In the genomic region with DNA sequence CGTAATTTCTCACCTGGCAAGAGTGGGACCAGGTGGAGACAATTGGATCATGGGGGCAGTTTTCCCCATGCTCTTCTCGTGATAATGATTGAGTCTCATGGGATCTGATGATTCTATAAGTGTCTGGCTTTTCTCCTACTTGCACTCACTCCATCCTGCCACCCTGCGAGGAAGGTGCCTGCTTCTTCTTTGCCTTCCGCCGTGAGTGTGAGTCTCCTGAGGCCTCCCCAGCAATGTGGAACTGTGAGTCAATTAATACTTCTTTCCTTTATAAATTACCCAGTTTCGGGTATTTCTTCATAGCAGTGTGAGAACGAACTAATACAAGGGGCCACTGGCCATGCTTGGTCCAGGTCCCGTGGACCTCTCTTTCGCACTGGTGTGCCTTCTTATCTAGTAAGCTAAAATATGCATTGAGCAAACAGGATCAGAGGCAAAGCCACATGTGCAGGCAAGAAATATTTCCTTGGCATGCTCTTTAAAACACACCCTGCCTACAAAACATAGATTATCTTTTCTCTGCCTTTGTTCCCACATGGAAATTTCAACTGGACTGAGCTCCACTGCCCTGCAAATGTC, we compare ENCODE assay signal across 20 cellular contexts.
DNase-seq lines count a peak whose midpoint lies in the region; ATAC-seq, FAIRE-seq and TF ChIP-seq lines count a peak whose summit lies in the region.
"Had no signal": no experiment of that assay in that cellular context is flagged by ENCODE, and none has a peak within 500 bp of the region (broad histone marks: within the 10 kb centered on the region; RNA-seq: fewer than 3 reads in every experiment).

No MANE protein-coding gene starts in this region.

- H2AFZ ChIP-seq in neural cell (ENCODE audit: low read depth, low read length), result no peak overlapping the region

- peak; percentile 62 for FAIRE-seq in GM12892 (lab: Jason Lieb, UNC)
- FAIRE-seq: A204.1, GM12891, H1 had no signal

- H3K4me1 ChIP-seq in BE2C, result peaks cover 15% of the 10 kb centered on the region
- peaks cover 40% of the 10 kb centered on the region for H3K4me1 ChIP-seq in body of pancreas

- H4K20me1 ChIP-seq in neural cell (ENCODE audit: insufficient read depth), result no peaks in the 10 kb centered on the region

- no peaks in the 10 kb centered on the region for H3K9me2 ChIP-seq in neural cell (ENCODE audit: insufficient read depth, low read length)

- TF ChIP-seq POLR2A in GM12892 (IDR thresholded peaks at IDR 0.05; ENCODE audit: low read depth, low read length), result no peak
- TF ChIP-seq POLR2A in body of pancreas (IDR thresholded peaks at IDR 0.05), result peak in 2 of 3 donors; percentile 75 to 77

- H3K4me2 ChIP-seq in neural cell (ENCODE audit: low read length), result no peak overlapping the region

- peaks cover 6% of the 10 kb centered on the region for H3F3A ChIP-seq in neural cell (ENCODE audit: insufficient read depth, low read length, poor library complexity, severe bottlenecking)

- no peaks in the 10 kb centered on the region for H3K27me3 ChIP-seq in BE2C
- H3K27me3 ChIP-seq in body of pancreas, result no peaks in the 10 kb centered on the region
- H3K27me3 ChIP-seq in neural cell (ENCODE audit: insufficient read depth, low read depth, low read length), result no peaks in the 10 kb centered on the region

- H3K9me3 ChIP-seq in BE2C, result no peaks in the 10 kb centered on the region; the same call in 1 of the 2 replicates
- H3K9me3 ChIP-seq in body of pancreas, result no peaks in the 10 kb centered on the region
- H3K9me3 ChIP-seq in neural cell (ENCODE audit: low read length), result no peaks in the 10 kb centered on the region

- DNase-seq in BE2C (peak; percentile 43), GM12892 (ENCODE audit: insufficient read length) (no peak), body of pancreas (peak; percentile 49 to 65 (median 58)), NCI-H2227 treated with DMSO at 0.1 percent for 48 hours (lab: John Stamatoyannopoulos, UW) (no peak), GM03348 (ENCODE audit: low spot score) (no peak)
- DNase-seq: EL, Karpas-422, NCI-H1694, NCI-H2081, NCI-H2171, NCI-H446, NCI-H526, OCI-M1 had no signal

- TF ChIP-seq RAD21 in neural cell (conservative IDR thresholded peaks at IDR 0.05), result no peak

- H3K9ac ChIP-seq in neural cell (ENCODE audit: low read length), result no peak overlapping the region

- H3K36me3 ChIP-seq in BE2C (peaks cover 3% of the 10 kb centered on the region; the same call in 1 of the 2 replicates), body of pancreas (replicated peaks in 1 of 2; ENCODE audit: insufficient read depth in 1 of 2, low read depth in 2 of 2) (no peaks in the 10 kb centered on the region), neural cell (ENCODE audit: insufficient read depth, low read length) (no peaks in the 10 kb centered on the region)

- H3K27ac ChIP-seq in body of pancreas, result peak overlapping the region; percentile 77 to 84 (median 80)
- peak overlapping the region; percentile 21 for H3K27ac ChIP-seq in neural cell (ENCODE audit: low read length)

- H3K79me2 ChIP-seq in neural cell (replicated peaks; ENCODE audit: insufficient read depth, low read length), result no peaks in the 10 kb centered on the region

- TF ChIP-seq CTCF in BE2C (IDR thresholded peaks at IDR 0.05; ENCODE audit: low read depth, low read length), result no peak
- no peak for TF ChIP-seq CTCF in body of pancreas (IDR thresholded peaks at IDR 0.05)
- no peak for TF ChIP-seq CTCF in neural cell (IDR thresholded peaks at IDR 0.05; ENCODE audit: poor library complexity, severe bottlenecking)

- H3K4me3 ChIP-seq in BE2C (ENCODE audit: low read depth, low read length), result peak overlapping the region; percentile 70
- H3K4me3 ChIP-seq in body of pancreas, result no peak overlapping the region
- no peak overlapping the region for H3K4me3 ChIP-seq in neural cell (ENCODE audit: low read length)

- 26 to 37% methylated on average over 9 of the region's 9 CpGs for WGBS in body of pancreas, 2 donors

- no peak for TF ChIP-seq EP300 in neural cell (conservative IDR thresholded peaks at IDR 0.05; ENCODE audit: poor library complexity, severe bottlenecking)

- intact Hi-C loops in body of pancreas (cut with DNase I), result no loop called here

- ATAC-seq in body of pancreas, result peak; percentile 86
- no peak for ATAC-seq in activated CD4-positive, CD25-positive, alpha-beta regulatory T cell treated with anti-CD3 and anti-CD28 coated beads, Interleukin-2, amount 50 U/mL, for 24 hours
- ATAC-seq: HCT116, Right ventricle myocardium inferior had no signal

TF ChIP-seq in neural cell, 6 proteins besides CTCF, POLR2A, EP300 and RAD21:
- TF ChIP-seq POLR2AphosphoS5 (IDR thresholded peaks at IDR 0.05) (no peak), TAF1 (IDR thresholded peaks at IDR 0.05; ENCODE audit: low read depth) (no peak), MXI1 (conservative IDR thresholded peaks at IDR 0.05; ENCODE audit: poor library complexity, severe bottlenecking) (no peak), SMC3 (conservative IDR thresholded peaks at IDR 0.05; ENCODE audit: poor library complexity) (no peak), EZH2 (IDR thresholded peaks at IDR 0.05; ENCODE audit: borderline replicate concordance, insufficient read depth, low read length, poor library complexity, severe bottlenecking) (no peak), REST (IDR thresholded peaks at IDR 0.05; ENCODE audit: borderline replicate concordance) (no peak)

Comparison
In these comparisons a context has a peak if more than half of its experiments do, and no peak if none do; other contexts are left out.
1. DNase-seq: peak in BE2C (single experiment) and body of pancreas (4 of 4); none in GM12892 (single experiment), NCI-H2227 treated with DMSO at 0.1 percent for 48 hours (single experiment) and GM03348 (single experiment).